ENCODE assay signal across 8 cellular contexts in the genomic region with DNA sequence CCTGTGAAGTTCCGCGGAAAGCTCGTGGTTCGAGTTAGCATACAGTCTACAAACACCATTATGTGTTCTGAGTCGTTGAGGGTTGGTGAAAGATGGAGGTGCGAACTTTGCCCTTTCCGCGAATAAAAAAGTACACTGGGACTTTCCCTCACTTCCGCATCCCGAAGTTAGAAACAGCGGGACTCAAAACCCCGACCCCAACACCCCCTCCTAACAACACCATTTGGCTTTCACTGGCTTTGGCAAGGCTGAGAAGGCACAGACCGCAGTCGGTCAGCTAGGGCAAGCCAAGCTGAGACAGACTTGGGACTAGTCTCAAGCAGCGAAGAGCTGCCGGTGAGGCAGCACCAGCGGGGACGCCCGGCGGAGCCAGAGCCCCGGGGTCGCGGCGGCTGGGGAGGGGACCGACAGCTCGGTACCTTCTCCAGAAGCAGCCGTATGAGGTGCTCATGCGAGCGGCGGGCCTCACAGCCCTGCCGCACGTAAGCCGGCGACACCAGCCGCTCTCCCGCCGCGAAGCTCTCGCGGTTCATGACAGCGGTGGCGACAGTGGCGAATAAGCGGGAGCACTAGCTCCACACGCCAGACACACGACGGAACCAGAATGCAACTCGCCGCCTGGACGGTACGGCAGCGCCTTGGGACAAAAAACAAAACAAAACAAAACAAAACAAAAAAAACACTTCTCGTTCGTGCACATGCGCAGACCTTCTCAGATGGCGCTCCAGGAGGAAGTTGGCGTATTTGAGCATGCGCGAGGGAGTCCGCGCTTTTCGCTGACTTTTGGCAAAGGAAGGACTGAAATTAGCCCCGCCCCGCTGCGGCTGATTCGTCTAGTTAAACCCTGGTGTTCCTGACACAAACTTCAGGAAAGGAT.
A peak's percentile ranks its signal among the peaks of the same experiment; 100 is the strongest.
DNase-seq lines count a peak whose midpoint lies in the region; ATAC-seq lines count a peak whose summit lies in the region.

Gene SEPSECS (minus strand): TSS at position 613 of the 877 bp plus-strand sequence. CDS start 80 bp downstream, at position 533.

- H3K27ac Mint-ChIP-seq in central memory CD8-positive, alpha-beta T cell (ENCODE audit: low read depth), result peak within 1 kb of the TSS; percentile 99

- ATAC-seq in GM19023 (IDR thresholded peaks at IDR 0.05; ENCODE audit: unreplicated experiment) (peak; percentile 80), HG03280 (IDR thresholded peaks at IDR 0.05; ENCODE audit: unreplicated experiment) (peak; percentile 86)
- ATAC-seq in central memory CD8-positive, alpha-beta T cell (replicated peaks; ENCODE audit: extremely low read depth, poor library complexity, severe bottlenecking), result peak; percentile 84

- no peaks in the 10 kb centered on the region for H3K27me3 Mint-ChIP-seq in central memory CD8-positive, alpha-beta T cell

- peaks cover 45% of the 10 kb centered on the region for H3K4me1 Mint-ChIP-seq in central memory CD8-positive, alpha-beta T cell

- H3K36me3 Mint-ChIP-seq in central memory CD8-positive, alpha-beta T cell (ENCODE audit: insufficient read depth), result peaks cover 26% of the 10 kb centered on the region

- peak within 1 kb of the TSS; percentile 80 for H3K4me3 Mint-ChIP-seq in central memory CD8-positive, alpha-beta T cell

- DNase-seq in AG08396 (ENCODE audit: low spot score) (peak; percentile 94), NCI-H345 treated with DMSO at 0.1 percent for 48 hours (lab: John Stamatoyannopoulos, UW; ENCODE audit: unreplicated experiment) (peak; percentile 86), iris pigment epithelial cell (ENCODE audit: low read depth) (peak; percentile 96)
- peak; percentile 69 to 84 (median 80) for DNase-seq in activated CD4-positive, CD25-positive, alpha-beta regulatory T cell (lab: John Stamatoyannopoulos, UW)
- peak; percentile 85 to 89 for DNase-seq in central memory CD8-positive, alpha-beta T cell (ENCODE audit: low spot score in 2 of 2)
- DNase-seq in stimulated activated CD4-positive, alpha-beta T cell treated with anti-CD3 and anti-CD28 coated beads, Interleukin-12 subunit alpha, Interleukin-12 subunit beta, amount 100 ng/mL, for 24 hours (ENCODE audit: low read depth in 2 of 2), result peak; percentile 88 to 94

- no peaks in the 10 kb centered on the region for H3K9me3 Mint-ChIP-seq in central memory CD8-positive, alpha-beta T cell

Comparison
In these comparisons a context has a peak if more than half of its experiments do, and no peak if none do; other contexts are left out.
1. Peak in every context shown above with its lines: DNase-seq and ATAC-seq.